ENCODE assay signal across 11 cellular contexts in genomic region chr11:68956142-68956541, GRCh38. TPM values are rescaled to one million over a fixed set of nuclear protein-coding genes. Genes with fewer than 3 reads are reported as not detected.
DNase-seq lines count a peak whose midpoint lies in the region; ATAC-seq and TF ChIP-seq lines count a peak whose summit lies in the region.
"Had no signal": no experiment of that assay in that cellular context is flagged by ENCODE, and none has a peak within 500 bp of the region (broad histone marks: within the 10 kb centered on the region; RNA-seq: fewer than 3 reads in every experiment).

No MANE protein-coding gene starts in this region.

- no peaks in the 10 kb centered on the region for H3K9me3 Mint-ChIP-seq in activated naive CD8-positive, alpha-beta T cell treated with anti-CD3 and anti-CD28 coated beads for 36 hours
- peaks cover 0 to 5% (median 0%) of the 10 kb centered on the region in 7 donors for H3K9me3 Mint-ChIP-seq in naive B cell
- H3K9me3 Mint-ChIP-seq: T-helper 1 cell treated with Interleukin-12 subunit alpha and Interleukin-12 subunit beta and Interleukin-4 antibody, amounts not matched to agents 30 μg/mL and 1 μg/mL, for 36 hours had no signal

- no peak overlapping the region for H3K27ac ChIP-seq in DOHH2 (ENCODE audit: low read depth, low read length)

- H3K27me3 Mint-ChIP-seq in activated naive CD8-positive, alpha-beta T cell treated with anti-CD3 and anti-CD28 coated beads for 36 hours, result peaks cover 3% of the 10 kb centered on the region
- H3K27me3 Mint-ChIP-seq in naive B cell, result peaks cover 4 to 23% (median 12%) of the 10 kb centered on the region in 3 donors

- no peaks in the 10 kb centered on the region for H3K9me3 ChIP-seq in DOHH2 (ENCODE audit: control insufficient read depth, insufficient read depth, low read length)

- H3K4me2 ChIP-seq in DOHH2 (ENCODE audit: low read length), result no peak overlapping the region

- no peaks in the 10 kb centered on the region for H3K27me3 ChIP-seq in DOHH2 (ENCODE audit: control insufficient read depth, low read length)

- H3K4me1 Mint-ChIP-seq in activated naive CD8-positive, alpha-beta T cell treated with anti-CD3 and anti-CD28 coated beads for 36 hours, result peaks cover 5% of the 10 kb centered on the region
- H3K4me1 Mint-ChIP-seq in naive B cell, result peaks cover 9 to 13% (median 13%) of the 10 kb centered on the region in 3 donors

- H3K79me2 ChIP-seq in DOHH2 (ENCODE audit: control insufficient read depth, low read length), result no peaks in the 10 kb centered on the region

- H3K36me3 Mint-ChIP-seq in activated naive CD8-positive, alpha-beta T cell treated with anti-CD3 and anti-CD28 coated beads for 36 hours, result no peaks in the 10 kb centered on the region
- peaks cover 0 to 6% of the 10 kb centered on the region in 2 donors for H3K36me3 Mint-ChIP-seq in naive B cell
- H3K36me3 Mint-ChIP-seq: IgD-negative memory B cell had no signal

- no peaks in the 10 kb centered on the region for H3K36me3 ChIP-seq in DOHH2 (ENCODE audit: control insufficient read depth, low read length)

- peak; percentile 61 for TF ChIP-seq CTCF in DOHH2 (IDR thresholded peaks at IDR 0.05; ENCODE audit: low read depth, low read length, poor library complexity, severe bottlenecking)

- H4K20me1 ChIP-seq in DOHH2 (ENCODE audit: control insufficient read depth, insufficient read depth, low read depth, low read length), result no peaks in the 10 kb centered on the region

- no peaks in the 10 kb centered on the region for H3K9me2 ChIP-seq in DOHH2 (replicated peaks; ENCODE audit: control insufficient read depth, low read length)

- no peak overlapping the region for H3K4me3 Mint-ChIP-seq in activated naive CD8-positive, alpha-beta T cell treated with anti-CD3 and anti-CD28 coated beads for 36 hours
- H3K4me3 Mint-ChIP-seq in naive B cell, result peak overlapping the region in 1 of 8 donors; percentile 15
- H3K4me3 Mint-ChIP-seq: T-helper 1 cell treated with Interleukin-12 subunit alpha and Interleukin-12 subunit beta and Interleukin-4 antibody, amounts not matched to agents 30 μg/mL and 1 μg/mL, for 36 hours had no signal

- no peak overlapping the region for H3K4me3 ChIP-seq in DOHH2 (ENCODE audit: low read length)

- H3K27ac Mint-ChIP-seq in activated naive CD8-positive, alpha-beta T cell treated with anti-CD3 and anti-CD28 coated beads for 36 hours, result no peak overlapping the region
- H3K27ac Mint-ChIP-seq in naive B cell, result peak overlapping the region in 1 of 6 donors; percentile 9
- H3K27ac Mint-ChIP-seq: IgD-negative memory B cell; T-helper 1 cell treated with Interleukin-12 subunit alpha and Interleukin-12 subunit beta and Interleukin-4 antibody, amounts not matched to agents 30 μg/mL and 1 μg/mL, for 36 hours had no signal

- DNase-seq in HT-29 (ENCODE audit: low spot score), result peak; percentile 25
- DNase-seq in activated naive CD8-positive, alpha-beta T cell treated with anti-CD3 and anti-CD28 coated beads for 36 hours, result peak; percentile 35
- no peak for DNase-seq in naive B cell
- no peak for DNase-seq in GM19240 (ENCODE audit: insufficient read length, low spot score)
- no peak for DNase-seq in Ammon's horn (ENCODE audit: low spot score)
- no peak for DNase-seq in hypothalamus (lab: John Stamatoyannopoulos, UW)

- no peaks in the 10 kb centered on the region for H3K4me1 ChIP-seq in DOHH2 (ENCODE audit: control insufficient read depth, low read length)

- ATAC-seq in naive B cell (ENCODE audit: low read depth in 2 of 2) (peak; percentile 76 to 88), HG03521 (IDR thresholded peaks at IDR 0.05; ENCODE audit: unreplicated experiment) (no peak)

- H3F3A ChIP-seq in DOHH2 (ENCODE audit: control insufficient read depth, insufficient read depth), result no peaks in the 10 kb centered on the region

RNA-seq across cellular contexts. Expression of gene MRGPRD, which starts 24.6 kb away (rescaled TPM):
- not detected in 2 replicates for total RNA-seq in HT-29 (2014; rRNA removed; shearing (Covaris generic))
- not detected for total RNA-seq in activated naive CD8-positive, alpha-beta T cell treated with anti-CD3 and anti-CD28 coated beads for 36 hours
- polyA plus RNA-seq in naive B cell (ENCODE audit: low read depth in 6 of 6), result not detected
- total RNA-seq: dermis microvascular lymphatic vessel endothelial cell had no signal
- polyA plus RNA-seq: IgD-negative memory B cell had no signal

RNA-seq across cellular contexts. Expression of gene IGHMBP2, which starts 52.5 kb away (rescaled TPM):
- total RNA-seq in HT-29 (2014; rRNA removed; shearing (Covaris generic)), result 20.4 and 22.0 TPM in 2 replicates
- total RNA-seq in activated naive CD8-positive, alpha-beta T cell treated with anti-CD3 and anti-CD28 coated beads for 36 hours, result 10 to 100 TPM; 25.5 to 27.0 TPM
- polyA plus RNA-seq in naive B cell (ENCODE audit: low read depth in 6 of 6), result 10 to 100 TPM in 1 of 6 donors, 1 to 10 TPM in 5; 3.1 to 12.6 (median 6.8) TPM

RNA-seq across cellular contexts. Expression of gene MRPL21, which starts 52.5 kb away (rescaled TPM):
- 128 and 129 TPM in 2 replicates for total RNA-seq in HT-29 (2014; rRNA removed; shearing (Covaris generic))
- 100 to 1,000 TPM; 118 to 127 TPM for total RNA-seq in activated naive CD8-positive, alpha-beta T cell treated with anti-CD3 and anti-CD28 coated beads for 36 hours
- 100 to 1,000 TPM in 5 of 6 donors, 10 to 100 TPM in 1; 94.8 to 125 (median 116) TPM for polyA plus RNA-seq in naive B cell (ENCODE audit: low read depth in 6 of 6)

RNA-seq across cellular contexts. Expression of gene MRGPRF, which starts 56.9 kb away (rescaled TPM):
- total RNA-seq in HT-29 (2014; rRNA removed; shearing (Covaris generic)), result 0.05 TPM in 2 replicates
- not detected for total RNA-seq in activated naive CD8-positive, alpha-beta T cell treated with anti-CD3 and anti-CD28 coated beads for 36 hours
- polyA plus RNA-seq in naive B cell (ENCODE audit: low read depth in 6 of 6), result not detected
- polyA plus RNA-seq: IgD-negative memory B cell had no signal

Comparison
In these comparisons a context has a peak if more than half of its experiments do, and no peak if none do; other contexts are left out.
1. DNase-seq: peak in HT-29 (single experiment) and activated naive CD8-positive, alpha-beta T cell treated with anti-CD3 and anti-CD28 coated beads for 36 hours (single experiment); none in naive B cell (single experiment), GM19240 (single experiment), Ammon's horn (single experiment) and hypothalamus (0 of 51).